20 cellular contexts compared by ENCODE assay signal in genomic region chr7:84236398-84236797, GRCh38. TPM values are rescaled to one million over a fixed set of nuclear protein-coding genes. Genes with fewer than 3 reads are reported as not detected.
A peak's percentile ranks its signal among the peaks of the same experiment; 100 is the strongest.
DNase-seq lines count a peak whose midpoint lies in the region; ATAC-seq, FAIRE-seq and TF ChIP-seq lines count a peak whose summit lies in the region.
"Had no signal": no experiment of that assay in that cellular context is flagged by ENCODE, and none has a peak within 500 bp of the region (broad histone marks: within the 10 kb centered on the region; RNA-seq: fewer than 3 reads in every experiment).

No MANE protein-coding gene starts in this region.

- DNase-seq in ELR (ENCODE audit: low read depth): peak; percentile 87
- DNase-seq in RCC 7860 (ENCODE audit: low spot score): peak; percentile 41
- DNase-seq in epithelial cell of esophagus (ENCODE audit: low read depth): peak; percentile 70
- peak; percentile 33 for DNase-seq in pulmonary artery endothelial cell (ENCODE audit: low read depth, low spot score)
- DNase-seq in GM19240 (ENCODE audit: insufficient read length, low spot score): no peak
- no peak for DNase-seq in natural killer cell treated with Interleukin-12 subunit alpha and Interleukin-12 subunit beta and Interleukin-15 and Interleukin-18, amount 100 ng/mL, for 72 hours (ENCODE audit: low spot score)
- DNase-seq in hypothalamus (lab: John Stamatoyannopoulos, UW): no peak
- no peak for DNase-seq in stimulated activated naive CD8-positive, alpha-beta T cell treated with anti-CD3 and anti-CD28 coated beads, Interleukin-15, amount 100 ng/mL, for 72 hours
- DNase-seq: MM.1S, NCI-H187 treated with DMSO at 0.1 percent for 48 hours, NCI-H446, nephron progenitor cell, SHP77 treated with DMSO at 0.1 percent for 48 hours, tibial artery had no signal

- no peak for TF ChIP-seq CTCF in epithelial cell of esophagus (IDR thresholded peaks at IDR 0.05; ENCODE audit: insufficient read depth, low read depth, low read length, missing control alignments)

- ATAC-seq in natural killer cell treated with Interleukin-12 subunit alpha and Interleukin-12 subunit beta and Interleukin-15 and Interleukin-18, amount 100 ng/mL, for 72 hours: no peak
- ATAC-seq in stimulated activated naive CD8-positive, alpha-beta T cell treated with anti-CD3 and anti-CD28 coated beads, Interleukin-15, amount 100 ng/mL, for 72 hours: no peak
- ATAC-seq: activated T-helper 17 cell treated with anti-CD3 and anti-CD28 coated beads, Interleukin-2, amount 50 U/mL, for 72 hours; stimulated activated effector memory CD8-positive, alpha-beta T cell treated with anti-CD3 and anti-CD28 coated beads, Interleukin-12 subunit alpha, Interleukin-12 subunit beta, amount 100 ng/mL, for 72 hours had no signal

- H3K4me3 ChIP-seq in epithelial cell of esophagus (ENCODE audit: low read length): no peak overlapping the region
- H3K4me3 ChIP-seq: BLaER1, prostate gland, tibial artery had no signal

- H3K4me1 Mint-ChIP-seq in natural killer cell treated with Interleukin-12 subunit alpha and Interleukin-12 subunit beta and Interleukin-15 and Interleukin-18, amount 100 ng/mL, for 72 hours (ENCODE audit: low read depth in 2 of 2): no peaks in the 10 kb centered on the region
- no peaks in the 10 kb centered on the region for H3K4me1 Mint-ChIP-seq in stimulated activated naive CD8-positive, alpha-beta T cell treated with anti-CD3 and anti-CD28 coated beads, Interleukin-15, amount 100 ng/mL, for 72 hours
- H3K4me1 Mint-ChIP-seq: activated T-helper 17 cell treated with anti-CD3 and anti-CD28 coated beads, Interleukin-2, amount 50 U/mL, for 72 hours; memory B cell; nephron progenitor cell; stimulated activated effector memory CD8-positive, alpha-beta T cell treated with anti-CD3 and anti-CD28 coated beads, Interleukin-12 subunit alpha, Interleukin-12 subunit beta, amount 100 ng/mL, for 72 hours had no signal

- H3K9me3 Mint-ChIP-seq in natural killer cell treated with Interleukin-12 subunit alpha and Interleukin-12 subunit beta and Interleukin-15 and Interleukin-18, amount 100 ng/mL, for 72 hours: peaks cover 12% of the 10 kb centered on the region
- peaks cover 5 to 11% of the 10 kb centered on the region in 2 donors for H3K9me3 Mint-ChIP-seq in stimulated activated naive CD8-positive, alpha-beta T cell treated with anti-CD3 and anti-CD28 coated beads, Interleukin-15, amount 100 ng/mL, for 72 hours

- FAIRE-seq in RCC 7860 (lab: Jason Lieb, UNC): no peak
- FAIRE-seq: islet of Langerhans had no signal

- no peak overlapping the region for H3K27ac Mint-ChIP-seq in natural killer cell treated with Interleukin-12 subunit alpha and Interleukin-12 subunit beta and Interleukin-15 and Interleukin-18, amount 100 ng/mL, for 72 hours
- no peak overlapping the region for H3K27ac Mint-ChIP-seq in stimulated activated naive CD8-positive, alpha-beta T cell treated with anti-CD3 and anti-CD28 coated beads, Interleukin-15, amount 100 ng/mL, for 72 hours
- H3K27ac Mint-ChIP-seq: activated T-helper 17 cell treated with anti-CD3 and anti-CD28 coated beads, Interleukin-2, amount 50 U/mL, for 72 hours; memory B cell; nephron progenitor cell; stimulated activated effector memory CD8-positive, alpha-beta T cell treated with anti-CD3 and anti-CD28 coated beads, Interleukin-12 subunit alpha, Interleukin-12 subunit beta, amount 100 ng/mL, for 72 hours had no signal

- no peaks in the 10 kb centered on the region for H3K27me3 Mint-ChIP-seq in natural killer cell treated with Interleukin-12 subunit alpha and Interleukin-12 subunit beta and Interleukin-15 and Interleukin-18, amount 100 ng/mL, for 72 hours
- H3K27me3 Mint-ChIP-seq in stimulated activated naive CD8-positive, alpha-beta T cell treated with anti-CD3 and anti-CD28 coated beads, Interleukin-15, amount 100 ng/mL, for 72 hours: no peaks in the 10 kb centered on the region
- H3K27me3 Mint-ChIP-seq: activated T-helper 17 cell treated with anti-CD3 and anti-CD28 coated beads, Interleukin-2, amount 50 U/mL, for 72 hours; memory B cell had no signal

- no peak overlapping the region for H3K4me3 Mint-ChIP-seq in natural killer cell treated with Interleukin-12 subunit alpha and Interleukin-12 subunit beta and Interleukin-15 and Interleukin-18, amount 100 ng/mL, for 72 hours
- H3K4me3 Mint-ChIP-seq in stimulated activated naive CD8-positive, alpha-beta T cell treated with anti-CD3 and anti-CD28 coated beads, Interleukin-15, amount 100 ng/mL, for 72 hours: no peak overlapping the region
- H3K4me3 Mint-ChIP-seq: activated T-helper 17 cell treated with anti-CD3 and anti-CD28 coated beads, Interleukin-2, amount 50 U/mL, for 72 hours; memory B cell; nephron progenitor cell; stimulated activated effector memory CD8-positive, alpha-beta T cell treated with anti-CD3 and anti-CD28 coated beads, Interleukin-12 subunit alpha, Interleukin-12 subunit beta, amount 100 ng/mL, for 72 hours had no signal

- H3K36me3 Mint-ChIP-seq in natural killer cell treated with Interleukin-12 subunit alpha and Interleukin-12 subunit beta and Interleukin-15 and Interleukin-18, amount 100 ng/mL, for 72 hours: no peaks in the 10 kb centered on the region
- H3K36me3 Mint-ChIP-seq: memory B cell; stimulated activated effector memory CD8-positive, alpha-beta T cell treated with anti-CD3 and anti-CD28 coated beads, Interleukin-12 subunit alpha, Interleukin-12 subunit beta, amount 100 ng/mL, for 72 hours had no signal

RNA-seq across cellular contexts. Expression of gene SEMA3A, which starts 41.8 kb away (rescaled TPM):
- 0.20 and 0.92 TPM in 2 replicates for total RNA-seq in pulmonary artery endothelial cell
- total RNA-seq in natural killer cell treated with Interleukin-12 subunit alpha and Interleukin-12 subunit beta and Interleukin-15 and Interleukin-18, amount 100 ng/mL, for 72 hours: 1 to 10 TPM; 4.0 to 5.0 TPM

Comparison
In these comparisons a context has a peak if more than half of its experiments do, and no peak if none do; other contexts are left out.
1. DNase-seq: peak in ELR (single experiment), RCC 7860 (single experiment), epithelial cell of esophagus (single experiment) and pulmonary artery endothelial cell (single experiment); none in GM19240 (single experiment), natural killer cell treated with Interleukin-12 subunit alpha and Interleukin-12 subunit beta and Interleukin-15 and Interleukin-18, amount 100 ng/mL, for 72 hours (single experiment), hypothalamus (0 of 51) and stimulated activated naive CD8-positive, alpha-beta T cell treated with anti-CD3 and anti-CD28 coated beads, Interleukin-15, amount 100 ng/mL, for 72 hours (0 of 2).